23 cellular contexts compared by ENCODE assay signal in the genomic region with DNA sequence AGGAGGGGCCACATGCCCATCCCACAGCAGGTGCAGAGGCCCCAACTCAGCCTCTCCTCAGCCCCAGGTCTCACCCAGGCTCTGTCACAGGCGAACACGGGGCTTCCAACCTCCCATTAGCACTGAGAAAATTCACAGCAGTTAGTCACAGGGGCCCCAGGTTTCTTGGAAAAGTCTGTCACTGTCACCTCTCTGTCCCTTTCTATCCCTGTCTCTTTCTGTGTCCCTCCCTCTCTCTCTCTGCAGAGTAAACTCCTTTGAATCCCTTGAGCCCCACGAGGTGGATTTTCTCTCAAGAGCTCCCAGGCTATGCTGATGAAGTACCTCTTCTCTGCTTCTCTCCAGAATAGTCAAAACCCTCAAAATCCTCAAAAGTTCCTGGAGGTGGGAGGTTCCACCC. TPM values are rescaled to one million over a fixed set of nuclear protein-coding genes. Genes with fewer than 3 reads are reported as not detected.
DNase-seq lines count a peak whose midpoint lies in the region; ATAC-seq and TF ChIP-seq lines count a peak whose summit lies in the region.
"Had no signal": no experiment of that assay in that cellular context is flagged by ENCODE, and none has a peak within 500 bp of the region (broad histone marks: within the 10 kb centered on the region; RNA-seq: fewer than 3 reads in every experiment).

No MANE protein-coding gene starts in this region.

- peaks cover 17 to 38% of the 10 kb centered on the region in 2 donors for H3K4me1 Mint-ChIP-seq in natural killer cell
- peaks cover 15 to 17% of the 10 kb centered on the region in 2 donors for H3K4me1 Mint-ChIP-seq in natural killer cell treated with Interleukin-12 subunit alpha and Interleukin-12 subunit beta and Interleukin-15 and Interleukin-18, amount 100 ng/mL, for 72 hours (ENCODE audit: low read depth in 2 of 2)
- H3K4me1 Mint-ChIP-seq in neural progenitor cell, result peaks cover 36% of the 10 kb centered on the region

- H3K4me2 ChIP-seq in neural progenitor cell, result no peak overlapping the region
- H3K4me2 ChIP-seq: smooth muscle cell had no signal

- TF ChIP-seq CTCF in natural killer cell (IDR thresholded peaks at IDR 0.05) (no peak), neural progenitor cell (IDR thresholded peaks at IDR 0.05) (no peak)

- H2AFZ ChIP-seq in neural progenitor cell (replicated peaks), result no peak overlapping the region

- H3K27me3 ChIP-seq in neural progenitor cell, result no peaks in the 10 kb centered on the region
- H3K27me3 ChIP-seq: stomach had no signal

- H3K27me3 Mint-ChIP-seq in natural killer cell (ENCODE audit: low read depth in 2 of 2), result peaks cover 10 to 11% of the 10 kb centered on the region in 2 donors
- H3K27me3 Mint-ChIP-seq in natural killer cell treated with Interleukin-12 subunit alpha and Interleukin-12 subunit beta and Interleukin-15 and Interleukin-18, amount 100 ng/mL, for 72 hours, result peaks cover 3 to 7% of the 10 kb centered on the region in 2 donors
- peaks cover 4% of the 10 kb centered on the region for H3K27me3 Mint-ChIP-seq in neural progenitor cell (ENCODE audit: insufficient read depth, low read depth)

- intact Hi-C loops in natural killer cell (cut with micrococcal nuclease), result no loop called here

- H3K79me2 ChIP-seq in neural progenitor cell (ENCODE audit: low read depth), result no peaks in the 10 kb centered on the region

- DNase-seq in natural killer cell (no peak), neural progenitor cell (ENCODE audit: low spot score) (no peak), HT-29 (ENCODE audit: low spot score) (no peak), SHP77 (lab: John Stamatoyannopoulos, UW) (no peak)
- DNase-seq in natural killer cell treated with Interleukin-12 subunit alpha and Interleukin-12 subunit beta and Interleukin-15 and Interleukin-18, amount 100 ng/mL, for 72 hours (ENCODE audit: low spot score), result no peak
- no peak for DNase-seq in effector CD4-positive, alpha-beta T cell
- DNase-seq: activated CD4-positive, alpha-beta memory T cell treated with anti-CD3 and anti-CD28 coated beads, Interleukin-2, amount 10 ng/mL, durations not matched to agents 7 days and 5 days; activated CD4-positive, CD25-positive, alpha-beta regulatory T cell; C1 segment of cervical spinal cord; EL; hippocampal formation; NCI-H2107; occipital lobe; stimulated activated CD4-positive, alpha-beta T cell treated with anti-CD3 and anti-CD28 coated beads, Interleukin-2, amount 100 ng/mL, for 48 hours; stomach had no signal

- H3K9ac ChIP-seq in neural progenitor cell, result no peak overlapping the region

- H3K27ac ChIP-seq in cingulate gyrus (ENCODE audit: low read depth, low read length), result peak overlapping the region; percentile 97
- no peak overlapping the region for H3K27ac ChIP-seq in neural progenitor cell
- H3K27ac ChIP-seq: RWPE1 had no signal

- no peaks in the 10 kb centered on the region for H3K36me3 Mint-ChIP-seq in natural killer cell
- H3K36me3 Mint-ChIP-seq in natural killer cell treated with Interleukin-12 subunit alpha and Interleukin-12 subunit beta and Interleukin-15 and Interleukin-18, amount 100 ng/mL, for 72 hours, result no peaks in the 10 kb centered on the region
- H3K36me3 Mint-ChIP-seq in neural progenitor cell, result no peaks in the 10 kb centered on the region

- H3K9me3 ChIP-seq in neural progenitor cell (ENCODE audit: low read depth), result no peaks in the 10 kb centered on the region
- H3K9me3 ChIP-seq: mucosa of descending colon, stomach had no signal

- ATAC-seq in natural killer cell, result no peak
- ATAC-seq in natural killer cell treated with Interleukin-12 subunit alpha and Interleukin-12 subunit beta and Interleukin-15 and Interleukin-18, amount 100 ng/mL, for 72 hours, result no peak
- no peak for ATAC-seq in HG03520 (IDR thresholded peaks at IDR 0.05; ENCODE audit: unreplicated experiment)

- H3K4me3 Mint-ChIP-seq in natural killer cell, result no peak overlapping the region
- H3K4me3 Mint-ChIP-seq in natural killer cell treated with Interleukin-12 subunit alpha and Interleukin-12 subunit beta and Interleukin-15 and Interleukin-18, amount 100 ng/mL, for 72 hours, result no peak overlapping the region
- H3K4me3 Mint-ChIP-seq in neural progenitor cell, result no peak overlapping the region

- H4K20me1 ChIP-seq in neural progenitor cell (ENCODE audit: low read depth), result no peaks in the 10 kb centered on the region

- H3K27ac Mint-ChIP-seq in natural killer cell, result peak overlapping the region; percentile 46 to 54
- H3K27ac Mint-ChIP-seq in natural killer cell treated with Interleukin-12 subunit alpha and Interleukin-12 subunit beta and Interleukin-15 and Interleukin-18, amount 100 ng/mL, for 72 hours, result peak overlapping the region in 1 of 2 donors; percentile 84
- peak overlapping the region; percentile 21 for H3K27ac Mint-ChIP-seq in neural progenitor cell

- H3K4me3 ChIP-seq in neural progenitor cell, result no peak overlapping the region
- H3K4me3 ChIP-seq: mucosa of descending colon, smooth muscle cell, stomach had no signal

- H3F3A ChIP-seq in neural progenitor cell (ENCODE audit: low read depth), result peaks cover 3% of the 10 kb centered on the region

- no peaks in the 10 kb centered on the region for H3K9me3 Mint-ChIP-seq in natural killer cell
- no peaks in the 10 kb centered on the region for H3K9me3 Mint-ChIP-seq in natural killer cell treated with Interleukin-12 subunit alpha and Interleukin-12 subunit beta and Interleukin-15 and Interleukin-18, amount 100 ng/mL, for 72 hours
- H3K9me3 Mint-ChIP-seq in neural progenitor cell, result no peaks in the 10 kb centered on the region
- H3K9me3 Mint-ChIP-seq: activated CD4-positive, alpha-beta memory T cell treated with anti-CD3 and anti-CD28 coated beads, Interleukin-2, amount 10 ng/mL, durations not matched to agents 7 days and 5 days had no signal

- H3K4me1 ChIP-seq in neural progenitor cell, result peaks cover 23% of the 10 kb centered on the region

- H3K36me3 ChIP-seq in neural progenitor cell, result no peaks in the 10 kb centered on the region
- H3K36me3 ChIP-seq: stomach had no signal

RNA-seq across cellular contexts. Expression of a gene that starts 14.0 kb away (rescaled TPM):
- total RNA-seq in natural killer cell (under 1 TPM; 0.20 to 0.41 (median 0.24) TPM), neural progenitor cell (ENCODE audit: low replicate concordance) (not detected in 2 replicates)
- not detected for total RNA-seq in natural killer cell treated with Interleukin-12 subunit alpha and Interleukin-12 subunit beta and Interleukin-15 and Interleukin-18, amount 100 ng/mL, for 72 hours
- total RNA-seq in HT-29 (2014; rRNA removed; shearing (Covaris generic)), result not detected in 2 replicates
- total RNA-seq: activated CD4-positive, alpha-beta memory T cell treated with anti-CD3 and anti-CD28 coated beads, Interleukin-2, amount 10 ng/mL, durations not matched to agents 7 days and 5 days; H1; HepG2; M059J; occipital lobe had no signal

RNA-seq across cellular contexts. Expression of a gene that starts 19.4 kb away (rescaled TPM):
- total RNA-seq in natural killer cell, result under 1 TPM; 0.23 to 0.73 (median 0.49) TPM
- total RNA-seq in natural killer cell treated with Interleukin-12 subunit alpha and Interleukin-12 subunit beta and Interleukin-15 and Interleukin-18, amount 100 ng/mL, for 72 hours, result under 1 TPM; 0.19 to 0.25 TPM
- 0.58 and 1.2 TPM in 2 replicates for total RNA-seq in neural progenitor cell (ENCODE audit: low replicate concordance)
- total RNA-seq in HT-29 (2014; rRNA removed; shearing (Covaris generic)), result 38.2 and 44.1 TPM in 2 replicates

RNA-seq across cellular contexts. Expression of a gene that starts 33.5 kb away (rescaled TPM):
- total RNA-seq in natural killer cell (10 to 100 TPM; 22.8 to 35.8 (median 24.8) TPM), neural progenitor cell (ENCODE audit: low replicate concordance) (42.7 and 61.9 TPM in 2 replicates)
- total RNA-seq in natural killer cell treated with Interleukin-12 subunit alpha and Interleukin-12 subunit beta and Interleukin-15 and Interleukin-18, amount 100 ng/mL, for 72 hours, result 10 to 100 TPM; 26.3 to 33.8 TPM
- total RNA-seq in HT-29 (2014; rRNA removed; shearing (Covaris generic)), result 8.6 and 9.4 TPM in 2 replicates

RNA-seq across cellular contexts. Expression of a gene that starts 33.7 kb away (rescaled TPM):
- total RNA-seq in natural killer cell, result 1 to 10 TPM; 2.0 to 4.4 (median 3.4) TPM
- 1 to 10 TPM; 5.1 to 9.8 TPM for total RNA-seq in natural killer cell treated with Interleukin-12 subunit alpha and Interleukin-12 subunit beta and Interleukin-15 and Interleukin-18, amount 100 ng/mL, for 72 hours
- 8.3 and 16.7 TPM in 2 replicates for total RNA-seq in neural progenitor cell (ENCODE audit: low replicate concordance)
- 31.1 and 35.7 TPM in 2 replicates for total RNA-seq in HT-29 (2014; rRNA removed; shearing (Covaris generic))

Comparison
In these comparisons a context has a peak if more than half of its experiments do, and no peak if none do; other contexts are left out.
1. RNA of a gene that starts 19.4 kb away (total RNA-seq): 38.2 to 44.1 TPM in HT-29; 0.58 to 1.2 TPM in neural progenitor cell, 0.23 to 0.73 TPM in natural killer cell and 0.19 to 0.25 TPM in natural killer cell treated with Interleukin-12 subunit alpha and Interleukin-12 subunit beta and Interleukin-15 and Interleukin-18, amount 100 ng/mL, for 72 hours; every median in the first group is over 10 times any median in the second.